ENCODE assay signal across 15 cellular contexts in the genomic region with DNA sequence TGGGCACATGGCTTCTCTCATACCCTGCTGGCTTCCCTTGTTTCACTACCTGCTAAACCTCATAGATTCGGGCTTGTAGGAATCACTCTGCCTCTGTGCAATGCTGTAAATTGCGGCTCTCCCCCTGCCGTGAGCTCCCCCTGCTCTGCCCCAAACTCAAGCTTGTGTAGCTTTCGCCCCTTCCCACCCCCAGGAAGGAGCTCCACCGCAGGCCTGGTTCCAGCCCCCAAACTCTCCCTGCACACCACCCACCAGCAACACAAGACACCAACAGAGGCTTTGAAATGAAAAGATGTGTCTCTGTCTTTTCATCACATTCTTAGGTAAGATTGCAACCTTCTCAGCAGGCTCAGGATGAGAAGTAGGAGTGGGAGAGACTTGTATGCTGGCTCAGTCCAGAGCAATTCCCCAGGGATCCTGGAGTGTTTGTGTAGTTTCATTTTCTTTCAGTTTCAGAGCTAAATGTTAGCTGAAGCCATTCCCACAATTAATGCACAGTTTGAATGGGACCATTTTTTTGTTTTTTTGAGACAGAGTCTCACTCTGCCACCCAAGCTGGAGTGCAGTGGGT. TPM values are rescaled to one million over a fixed set of nuclear protein-coding genes. Genes with fewer than 3 reads are reported as not detected.
DNase-seq lines count a peak whose midpoint lies in the region; ATAC-seq, FAIRE-seq and TF ChIP-seq lines count a peak whose summit lies in the region.
"Had no signal": no experiment of that assay in that cellular context is flagged by ENCODE, and none has a peak within 500 bp of the region (broad histone marks: within the 10 kb centered on the region; RNA-seq: fewer than 3 reads in every experiment).

No MANE protein-coding gene starts in this region.

- no peaks in the 10 kb centered on the region for H3K36me3 Mint-ChIP-seq in mesothelial cell of epicardium

- 95% methylated on average over 5 of the region's 5 CpGs for WGBS in GM12878 (ENCODE audit: insufficient coverage, insufficient replicate concordance, low lambda C conversion rate, missing lambda C conversion rate)

- no peak for TF ChIP-seq CTCF in AG09309 (IDR thresholded peaks at IDR 0.05; ENCODE audit: control insufficient read depth, insufficient read depth, low read depth, low read length, missing control alignments)
- no peak for TF ChIP-seq CTCF in GM12878 (IDR thresholded peaks at IDR 0.05 in 2 of 3, conservative IDR thresholded peaks at IDR 0.05 in 1 of 3; ENCODE audit: control insufficient read depth in 2 of 3, extremely low read depth in 1 of 3, insufficient read depth in 1 of 3, low read depth in 3 of 3, low read length in 3 of 3)
- no peak for TF ChIP-seq CTCF in mesothelial cell of epicardium (IDR thresholded peaks at IDR 0.05; ENCODE audit: unreplicated experiment)

- no peak overlapping the region for H3K4me2 ChIP-seq in GM12878 (ENCODE audit: control insufficient read depth, insufficient read depth)

- H3K4me3 Mint-ChIP-seq in mesothelial cell of epicardium, result no peak overlapping the region
- H3K4me3 Mint-ChIP-seq: T-helper 2 cell treated with Interferon-gamma antibody and Interleukin-4, amounts not matched to agents 5 μg/mL and 100 μg/mL, for 36 hours had no signal

- no peaks in the 10 kb centered on the region for H3K79me2 ChIP-seq in GM12878 (ENCODE audit: control insufficient read depth, insufficient read depth, low read length)

- H3K4me1 ChIP-seq in GM12878 (ENCODE audit: control insufficient read depth, insufficient read depth, low read length), result peaks cover 51% of the 10 kb centered on the region

- H2AFZ ChIP-seq in GM12878 (ENCODE audit: control insufficient read depth, low read depth, low read length), result no peak overlapping the region

- CTCF ChIA-PET in GM12878 (lab: Yijun Ruan, JAX), result interaction anchor here (0.7 to 1.8 kb wide), 9 partner anchors 9 to 166 kb away, joined by 3 to 8 read pairs (median 4); no protein-coding TSS in a partner anchor

- POLR2A ChIA-PET in GM12878 (lab: Charles Lee), result interaction anchor here (1.3 to 3.8 kb wide), 4 partner anchors 8 to 82 kb away, joined by 3 to 30 read pairs (median 8); no protein-coding TSS in a partner anchor

- in situ Hi-C loops in GM12878 (cut with MboI), result no loop called here

- ATAC-seq in GM12878 (no peak), HG02642 (IDR thresholded peaks at IDR 0.05; ENCODE audit: poor library complexity, unreplicated experiment) (no peak), HG03442 (IDR thresholded peaks at IDR 0.05; ENCODE audit: unreplicated experiment) (no peak)

- no peak for TF ChIP-seq EP300 in GM12878 (IDR thresholded peaks at IDR 0.05; ENCODE audit: borderline replicate concordance in 1 of 2, control insufficient read depth in 1 of 2, low read depth in 2 of 2, low read length in 2 of 2)

- H3K27me3 ChIP-seq in GM12878 (replicated peaks in 1 of 2; ENCODE audit: control insufficient read depth in 2 of 2, insufficient read depth in 2 of 2, low read length in 1 of 2), result no peaks in the 10 kb centered on the region

- no peak for TF ChIP-seq RAD21 in GM12878 (IDR thresholded peaks at IDR 0.05; ENCODE audit: insufficient read depth, low read depth, low read length)

- FAIRE-seq in GM12878 (lab: Jason Lieb, UNC), result no peak
- FAIRE-seq: G401.6 had no signal

- TF ChIP-seq POLR2A in GM12878 (IDR thresholded peaks at IDR 0.05; ENCODE audit: low read depth, low read length), result no peak

- H3K9ac ChIP-seq in GM12878 (ENCODE audit: control insufficient read depth, insufficient read depth, low read length), result no peak overlapping the region

- RAD21 ChIA-PET in GM12878 (lab: Charles Lee; ENCODE audit: unreplicated experiment), result interaction anchor here (0.6 to 3.5 kb wide), 5 partner anchors 9 to 58 kb away, joined by 3 to 38 read pairs (median 8); no protein-coding TSS in a partner anchor

- intact Hi-C loops in GM12878 (cut with micrococcal nuclease; ENCODE audit: unreplicated experiment), result no loop called here

- H3K27ac Mint-ChIP-seq in mesothelial cell of epicardium, result peak overlapping the region; percentile 13
- H3K27ac Mint-ChIP-seq: T-helper 2 cell treated with Interferon-gamma antibody and Interleukin-4, amounts not matched to agents 5 μg/mL and 100 μg/mL, for 36 hours had no signal

- DNase-seq in AG09309 (ENCODE audit: low read depth) (peak; percentile 13), H4 (ENCODE audit: low spot score) (peak; percentile 39), GM12878 (ENCODE audit: low read depth, low spot score) (no peak), mesothelial cell of epicardium (ENCODE audit: low spot score in 2 of 2, unreplicated experiment in 2 of 2) (no peak), NCI-H226 (no peak), cerebellum (ENCODE audit: low spot score) (no peak)
- DNase-seq: C1 segment of cervical spinal cord, erythroblast, NCI-H524 treated with DMSO at 0.1 percent for 48 hours had no signal

- BruUV-seq in GM12878 (replicated peaks; lab: Mats Ljungman, UMichigan), result no TSS peak

- no peaks in the 10 kb centered on the region for H3K9me3 ChIP-seq in GM12878 (replicated peaks; ENCODE audit: control insufficient read depth, insufficient read depth, low read length)

- no peak overlapping the region for H3K27ac ChIP-seq in GM12878 (ENCODE audit: control insufficient read depth, insufficient read depth)

- no peak overlapping the region for H3K4me3 ChIP-seq in AG09309 (ENCODE audit: control insufficient read depth, low read depth, low read length)
- H3K4me3 ChIP-seq in GM12878, result no peak overlapping the region

- no peaks in the 10 kb centered on the region for H4K20me1 ChIP-seq in GM12878 (ENCODE audit: control insufficient read depth, insufficient read depth)

- H3K27me3 Mint-ChIP-seq in mesothelial cell of epicardium (ENCODE audit: low read depth), result peaks cover 4% of the 10 kb centered on the region

- H3K9me3 Mint-ChIP-seq in mesothelial cell of epicardium, result peaks cover 3% of the 10 kb centered on the region
- H3K9me3 Mint-ChIP-seq: T-helper 2 cell treated with Interferon-gamma antibody and Interleukin-4, amounts not matched to agents 5 μg/mL and 100 μg/mL, for 36 hours had no signal

- H3K4me1 Mint-ChIP-seq in mesothelial cell of epicardium, result peaks cover 16% of the 10 kb centered on the region

- SMC1A ChIA-PET in GM12878 (lab: Charles Lee; ENCODE audit: uncharacterized antibody, unreplicated experiment), result interaction anchor here (0.6 to 3.7 kb wide), 12 partner anchors 10 to 84 kb away, joined by 3 to 49 read pairs (median 4); no protein-coding TSS in a partner anchor

- no peaks in the 10 kb centered on the region for H3K36me3 ChIP-seq in GM12878 (ENCODE audit: control insufficient read depth in 2 of 2, insufficient read depth in 2 of 2, low read length in 1 of 2)

RNA-seq across cellular contexts. Expression of gene CX3CL1, which starts 14.2 kb away (rescaled TPM):
- 0.70 and 0.85 TPM in 2 replicates for total RNA-seq in H4 (2014; rRNA removed; shearing (Covaris generic))
- 17.2 and 19.8 TPM in 2 replicates for total RNA-seq in GM12878 (2013; cell fraction: nucleolus; rRNA removed)
- total RNA-seq in GM12878 (2014; rRNA removed) (0.68 and 1.1 TPM in 2 replicates), GM12878 (2014; rRNA removed; fragmentation: Illumina TruSeq; extraction: Trizol) (0.31 and 0.41 TPM in 2 replicates), GM12878 (2021) (0.77 and 1.2 TPM in 2 replicates), mesothelial cell of epicardium (2.3 to 3.1 TPM (median 2.5 TPM) in 3 replicates), cerebellum (4.4 TPM)
- polyA plus RNA-seq in GM12878 (2011; ENCODE audit: low read depth), result 0.16 TPM
- polyA plus RNA-seq in GM12878 (2011; rRNA removed) (0.59 and 1.2 TPM in 2 replicates), GM12878 (2014; fragmentation: Illumina TruSeq; extraction: Trizol) (0.48 and 0.60 TPM in 2 replicates), GM12878 (2014; fragmentation: Nextera tagmentation; extraction: Ambion mirVana) (under 1 TPM; 0.03 to 0.05 TPM), GM12878 (2014; rRNA removed) (0.63 and 1.2 TPM in 2 replicates), GM12878 (2016; fragmentation: Nextera tagmentation; extraction: Ambion mirVana) (under 1 TPM; 0.16 to 0.18 TPM)
- 1.5 and 1.9 TPM in 2 replicates for polyA plus RNA-seq in GM12878 (2011; cell fraction: cytosol; rRNA removed)
- polyA plus RNA-seq in GM12878 (2011; cell fraction: nucleus; rRNA removed), result 2.1 and 2.6 TPM in 2 replicates
- 0.16 and 0.38 TPM in 2 replicates for polyA plus RNA-seq in GM12878 (2012)
- 1.4 and 2.1 TPM in 2 replicates for polyA minus RNA-seq in GM12878 (2011; rRNA and poly(A)+ RNA removed)
- 0.40 and 0.94 TPM in 2 replicates for polyA minus RNA-seq in GM12878 (2011; cell fraction: cytosol; rRNA and poly(A)+ RNA removed)
- polyA minus RNA-seq in GM12878 (2011; cell fraction: nucleus; rRNA and poly(A)+ RNA removed), result 0.60 and 0.77 TPM in 2 replicates

RNA-seq across cellular contexts. Expression of gene CCL17, which starts 18.1 kb away (rescaled TPM):
- not detected in 2 replicates for total RNA-seq in H4 (2014; rRNA removed; shearing (Covaris generic))
- not detected in 2 replicates for total RNA-seq in GM12878 (2013; cell fraction: nucleolus; rRNA removed)
- total RNA-seq in GM12878 (2014; rRNA removed), result 66.1 and 72.0 TPM in 2 replicates
- 54.8 and 54.9 TPM in 2 replicates for total RNA-seq in GM12878 (2014; rRNA removed; fragmentation: Illumina TruSeq; extraction: Trizol)
- 33.1 and 39.5 TPM in 2 replicates for total RNA-seq in GM12878 (2021)
- 5.6 TPM for polyA plus RNA-seq in GM12878 (2011; ENCODE audit: low read depth)
- 0.92 and 1.2 TPM in 2 replicates for polyA plus RNA-seq in GM12878 (2011; rRNA removed)
- 2.1 and 2.4 TPM in 2 replicates for polyA plus RNA-seq in GM12878 (2011; cell fraction: cytosol; rRNA removed)
- polyA plus RNA-seq in GM12878 (2011; cell fraction: nucleus; rRNA removed), result 0.59 and 1.1 TPM in 2 replicates
- 7.4 and 18.5 TPM in 2 replicates for polyA plus RNA-seq in GM12878 (2012)
- 26.2 and 55.9 TPM in 2 replicates for polyA plus RNA-seq in GM12878 (2014; fragmentation: Illumina TruSeq; extraction: Trizol)
- 10 to 100 TPM; 26.4 to 31.2 TPM for polyA plus RNA-seq in GM12878 (2014; fragmentation: Nextera tagmentation; extraction: Ambion mirVana)
- polyA plus RNA-seq in GM12878 (2014; rRNA removed), result 84.9 and 107 TPM in 2 replicates
- polyA plus RNA-seq in GM12878 (2016; fragmentation: Nextera tagmentation; extraction: Ambion mirVana), result 10 to 100 TPM; 28.3 to 35.2 TPM
- polyA minus RNA-seq in GM12878 (2011; rRNA and poly(A)+ RNA removed), result not detected in 2 replicates
- polyA minus RNA-seq in GM12878 (2011; cell fraction: cytosol; rRNA and poly(A)+ RNA removed), result not detected in 2 replicates
- not detected in 2 replicates for polyA minus RNA-seq in GM12878 (2011; cell fraction: nucleus; rRNA and poly(A)+ RNA removed)
- not detected in 3 replicates for total RNA-seq in mesothelial cell of epicardium
- total RNA-seq in cerebellum, result not detected
- total RNA-seq: HT1080, posterior vena cava had no signal

RNA-seq across cellular contexts. Expression of gene CCL22, which starts 27.9 kb away (rescaled TPM):
- total RNA-seq in H4 (2014; rRNA removed; shearing (Covaris generic)), result not detected in 2 replicates
- 217 and 243 TPM in 2 replicates for total RNA-seq in GM12878 (2013; cell fraction: nucleolus; rRNA removed)
- total RNA-seq in GM12878 (2014; rRNA removed) (114 and 118 TPM in 2 replicates), GM12878 (2014; rRNA removed; fragmentation: Illumina TruSeq; extraction: Trizol) (132 and 137 TPM in 2 replicates), GM12878 (2021) (704 and 775 TPM in 2 replicates), mesothelial cell of epicardium (not detected in 3 replicates), cerebellum (not detected)
- polyA plus RNA-seq in GM12878 (2011; ENCODE audit: low read depth), result 191 TPM
- polyA plus RNA-seq in GM12878 (2011; rRNA removed) (14.5 and 38.0 TPM in 2 replicates), GM12878 (2014; fragmentation: Illumina TruSeq; extraction: Trizol) (508 and 540 TPM in 2 replicates), GM12878 (2014; fragmentation: Nextera tagmentation; extraction: Ambion mirVana) (100 to 1,000 TPM; 581 to 591 TPM), GM12878 (2014; rRNA removed) (221 and 240 TPM in 2 replicates), GM12878 (2016; fragmentation: Nextera tagmentation; extraction: Ambion mirVana) (100 to 1,000 TPM; 347 to 350 TPM)
- polyA plus RNA-seq in GM12878 (2011; cell fraction: cytosol; rRNA removed), result 34.6 and 58.9 TPM in 2 replicates
- polyA plus RNA-seq in GM12878 (2011; cell fraction: nucleus; rRNA removed), result 20.6 TPM in 2 replicates
- 240 and 288 TPM in 2 replicates for polyA plus RNA-seq in GM12878 (2012)
- 35.3 and 36.7 TPM in 2 replicates for polyA minus RNA-seq in GM12878 (2011; rRNA and poly(A)+ RNA removed)
- polyA minus RNA-seq in GM12878 (2011; cell fraction: cytosol; rRNA and poly(A)+ RNA removed), result 35.0 and 39.2 TPM in 2 replicates
- polyA minus RNA-seq in GM12878 (2011; cell fraction: nucleus; rRNA and poly(A)+ RNA removed), result 4.6 and 6.1 TPM in 2 replicates
- total RNA-seq: HT1080 had no signal

Comparison
In these comparisons a context has a peak if more than half of its experiments do, and no peak if none do; other contexts are left out.
1. DNase-seq: peak in AG09309 (single experiment) and H4 (single experiment); none in GM12878 (single experiment), mesothelial cell of epicardium (0 of 2), NCI-H226 (single experiment) and cerebellum (single experiment).
2. RNA of gene CCL22, which starts 27.9 kb away (total RNA-seq): 114 to 775 TPM in GM12878; not detected in H4, not detected in mesothelial cell of epicardium and not detected in cerebellum (single experiment); every median in the first group is over 100 times any median in the second.